ENCODE assay signal across 30 cellular contexts in genomic region chr5:159851053-159851452, GRCh38.
DNase-seq lines count a peak whose midpoint lies in the region; ATAC-seq and TF ChIP-seq lines count a peak whose summit lies in the region.
"Had no signal": no experiment of that assay in that cellular context is flagged by ENCODE, and none has a peak within 500 bp of the region (broad histone marks: within the 10 kb centered on the region; RNA-seq: fewer than 3 reads in every experiment).

No MANE protein-coding gene starts in this region.

- H2BK15ac ChIP-seq in H9 (ENCODE audit: low read depth, low read length) = no peak overlapping the region

- no peak overlapping the region for H3K4me3 Mint-ChIP-seq in H9
- H3K4me3 Mint-ChIP-seq: activated CD4-positive, alpha-beta memory T cell treated with anti-CD3 and anti-CD28 coated beads for 36 hours; activated naive CD8-positive, alpha-beta T cell treated with anti-CD3 and anti-CD28 coated beads, Interleukin-2, amount 10 ng/mL, durations not matched to agents 7 days and 5 days; immature natural killer cell; natural killer cell treated with Interleukin-12 subunit alpha and Interleukin-12 subunit beta and Interleukin-15 and Interleukin-18, amount 100 ng/mL, for 72 hours had no signal

- H4K8ac ChIP-seq in H9 (replicated peaks; ENCODE audit: insufficient read length, low read depth, low read length) = no peak overlapping the region

- no peaks in the 10 kb centered on the region for H3K36me3 ChIP-seq in skeletal muscle satellite cell (ENCODE audit: insufficient read depth, low read length)
- H3K36me3 ChIP-seq: left ventricle myocardium inferior, SJCRH30, stomach, tibial artery had no signal

- no peaks in the 10 kb centered on the region for H4K20me1 ChIP-seq in H9 (ENCODE audit: control insufficient read depth, insufficient read depth, insufficient read length)

- no peak overlapping the region for H2BK120ac ChIP-seq in H9 (ENCODE audit: low read depth, low read length, poor library complexity, severe bottlenecking)

- H3K4me1 ChIP-seq in H9 (ENCODE audit: insufficient read depth, low read length) = no peaks in the 10 kb centered on the region
- peaks cover 46% of the 10 kb centered on the region for H3K4me1 ChIP-seq in skeletal muscle satellite cell (ENCODE audit: control insufficient read depth, insufficient read depth, low read length)
- H3K4me1 ChIP-seq: left ventricle myocardium inferior, SJCRH30, stomach had no signal

- no peak overlapping the region for H3K4me2 ChIP-seq in H9 (ENCODE audit: insufficient read depth, insufficient read length, low read length)
- peak overlapping the region; percentile 9 for H3K4me2 ChIP-seq in skeletal muscle satellite cell (ENCODE audit: low read length)
- H3K4me2 ChIP-seq: hepatocyte had no signal

- no CpG with 5 or more reads among the region's 8 CpGs for WGBS in H9 (ENCODE audit: extremely low coverage, insufficient read length, low lambda C conversion rate)

- H2BK5ac ChIP-seq in H9 (ENCODE audit: insufficient read length, low read length) = peak overlapping the region; percentile 33

- H3K18ac ChIP-seq in H9 (ENCODE audit: insufficient read length, low read depth, low read length) = no peak overlapping the region

- no peaks in the 10 kb centered on the region for H3K23me2 ChIP-seq in H9 (ENCODE audit: insufficient read length, low read depth, low read length, poor library complexity, severe bottlenecking)

- H2BK12ac ChIP-seq in H9 (ENCODE audit: insufficient read length, low read depth, low read length) = no peak overlapping the region

- no peaks in the 10 kb centered on the region for H3K79me2 ChIP-seq in H9 (ENCODE audit: insufficient read depth, low read length)
- H3K79me2 ChIP-seq: hepatocyte had no signal

- no peak overlapping the region for H2BK20ac ChIP-seq in H9 (ENCODE audit: low read depth, low read length, poor library complexity, severe bottlenecking)

- peaks cover 3% of the 10 kb centered on the region for H3K27me3 Mint-ChIP-seq in H9 (ENCODE audit: low read depth)

- H3K9ac ChIP-seq in H9 (ENCODE audit: extremely low read depth, insufficient read length, low read length) (no peak overlapping the region), skeletal muscle satellite cell (ENCODE audit: low read depth, low read length) (no peak overlapping the region)

- H3K23ac ChIP-seq in H9 (ENCODE audit: insufficient read length, low read depth, low read length) = no peak overlapping the region

- TF ChIP-seq CTCF in H9 (conservative IDR thresholded peaks at IDR 0.05) = no peak

- H3K9me3 ChIP-seq in H9 (ENCODE audit: control insufficient read depth, low read depth, low read length) (no peaks in the 10 kb centered on the region), skeletal muscle satellite cell (replicated peaks; ENCODE audit: low read length) (no peaks in the 10 kb centered on the region)
- H3K9me3 ChIP-seq: left ventricle myocardium inferior, SJCRH30, stomach, tibial artery had no signal

- no peak overlapping the region for H4K5ac ChIP-seq in H9 (ENCODE audit: insufficient read length, low read depth, low read length)

- no peak overlapping the region for H3K4me3 ChIP-seq in skeletal muscle satellite cell (ENCODE audit: low read length)
- H3K4me3 ChIP-seq: hepatocyte, left ventricle myocardium inferior, SJCRH30, stomach, tibial artery had no signal

- DNase-seq in H9 (no peak), RKO (ENCODE audit: low spot score) (peak; percentile 74), epithelial cell of prostate (ENCODE audit: low read depth, low spot score) (peak; percentile 14), NCI-H526 (lab: John Stamatoyannopoulos, UW) (no peak), mesenteric fat pad (ENCODE audit: low spot score) (no peak)
- DNase-seq: activated CD4-positive, alpha-beta memory T cell treated with anti-CD3 and anti-CD28 coated beads for 36 hours; activated CD8-positive, alpha-beta memory T cell treated with anti-CD3 and anti-CD28 coated beads, Interleukin-2, amount 50 U/mL, for 48 hours; activated naive CD8-positive, alpha-beta T cell treated with anti-CD3 and anti-CD28 coated beads, Interleukin-2, amount 10 ng/mL, durations not matched to agents 7 days and 5 days; AML-193; CD8-positive, alpha-beta memory T cell; DMS153; GF-D8; GOT3; immature natural killer cell; left ventricle myocardium inferior; NCI-H1105 treated with DMSO at 0.1 percent for 48 hours; NCI-H2029 treated with DMSO at 0.1 percent for 48 hours; NCI-H226; NCI-H774; SJCRH30; stomach; T-helper 1 cell; tibial artery had no signal

- H3K36me3 Mint-ChIP-seq in H9 (ENCODE audit: insufficient read depth in 1 of 3, low read depth in 3 of 3) = no peaks in the 10 kb centered on the region
- H3K36me3 Mint-ChIP-seq: activated CD4-positive, alpha-beta memory T cell treated with anti-CD3 and anti-CD28 coated beads for 36 hours; activated naive CD8-positive, alpha-beta T cell treated with anti-CD3 and anti-CD28 coated beads, Interleukin-2, amount 10 ng/mL, durations not matched to agents 7 days and 5 days; immature natural killer cell; natural killer cell treated with Interleukin-12 subunit alpha and Interleukin-12 subunit beta and Interleukin-15 and Interleukin-18, amount 100 ng/mL, for 72 hours had no signal

- H3K4me1 Mint-ChIP-seq in H9 = peaks cover 0 to 7% of the 10 kb centered on the region in 2 experiments; a peak in 2 of 4 replicates
- H3K4me1 Mint-ChIP-seq: activated naive CD8-positive, alpha-beta T cell treated with anti-CD3 and anti-CD28 coated beads, Interleukin-2, amount 10 ng/mL, durations not matched to agents 7 days and 5 days; CD8-positive, alpha-beta memory T cell; immature natural killer cell had no signal

- H2AK5ac ChIP-seq in H9 (ENCODE audit: insufficient read length, low read length) = no peak overlapping the region

- H3K56ac ChIP-seq in H9 (ENCODE audit: insufficient read length, low read depth, low read length) = no peak overlapping the region

- H3K9me3 Mint-ChIP-seq in H9 = peaks cover 6 to 8% of the 10 kb centered on the region in 2 experiments; a peak in 2 of 5 replicates
- H3K9me3 Mint-ChIP-seq: activated CD4-positive, alpha-beta memory T cell treated with anti-CD3 and anti-CD28 coated beads for 36 hours; activated T-helper 2 cell treated with anti-CD3 and anti-CD28 coated beads, Interferon-gamma antibody, Interleukin-2, Interleukin-4, amounts not matched to agents 10 μg/mL and 5 μg/mL and 100 μg/mL, durations not matched to agents 14 hours and 24 hours and 36 hours had no signal

- no peak overlapping the region for H3K4ac ChIP-seq in H9 (ENCODE audit: low read depth, low read length)

- no peaks in the 10 kb centered on the region for H3K79me1 ChIP-seq in H9 (ENCODE audit: insufficient read depth, low read depth, low read length, poor library complexity, severe bottlenecking)

- H3K27me3 ChIP-seq in H9 (ENCODE audit: insufficient read depth, low read length) (no peaks in the 10 kb centered on the region), skeletal muscle satellite cell (ENCODE audit: control insufficient read depth, insufficient read depth, low read length) (no peaks in the 10 kb centered on the region)
- H3K27me3 ChIP-seq: hepatocyte, SJCRH30, stomach, tibial artery had no signal

- H4K91ac ChIP-seq in H9 (ENCODE audit: insufficient read length, low read depth, low read length) = no peak overlapping the region

- H3K27ac Mint-ChIP-seq in H9 = no peak overlapping the region
- H3K27ac Mint-ChIP-seq: activated CD4-positive, alpha-beta memory T cell treated with anti-CD3 and anti-CD28 coated beads for 36 hours; activated naive CD8-positive, alpha-beta T cell treated with anti-CD3 and anti-CD28 coated beads, Interleukin-2, amount 10 ng/mL, durations not matched to agents 7 days and 5 days; activated T-helper 2 cell treated with anti-CD3 and anti-CD28 coated beads, Interferon-gamma antibody, Interleukin-2, Interleukin-4, amounts not matched to agents 10 μg/mL and 5 μg/mL and 100 μg/mL, durations not matched to agents 14 hours and 24 hours and 36 hours; immature natural killer cell; natural killer cell treated with Interleukin-12 subunit alpha and Interleukin-12 subunit beta and Interleukin-15 and Interleukin-18, amount 100 ng/mL, for 72 hours had no signal

- no peak overlapping the region for H3K27ac ChIP-seq in H9 (ENCODE audit: insufficient read length, low read depth, low read length)
- H3K27ac ChIP-seq in epithelial cell of prostate = peak overlapping the region; percentile 73
- H3K27ac ChIP-seq: hepatocyte, left ventricle myocardium inferior, SJCRH30, stomach, tibial artery had no signal

- H3K14ac ChIP-seq in H9 (ENCODE audit: insufficient read depth, low read length) = no peak overlapping the region

- ATAC-seq in HG03571 (IDR thresholded peaks at IDR 0.05; ENCODE audit: unreplicated experiment) = no peak
- ATAC-seq: activated CD4-positive, CD25-positive, alpha-beta regulatory T cell treated with anti-CD3 and anti-CD28 coated beads, Interleukin-2, amount 50 U/mL, for 24 hours; esophagus mucosa; natural killer cell treated with Interleukin-12 subunit alpha and Interleukin-12 subunit beta and Interleukin-15 and Interleukin-18, amount 100 ng/mL, for 72 hours had no signal

- no peak overlapping the region for H2AFZ ChIP-seq in H9 (ENCODE audit: low read length)
- H2AFZ ChIP-seq: hepatocyte had no signal

- H3T11ph ChIP-seq in H9 (ENCODE audit: low read length) = no peak overlapping the region

Comparison
In these comparisons a context has a peak if more than half of its experiments do, and no peak if none do; other contexts are left out.
1. DNase-seq: peak in RKO (single experiment) and epithelial cell of prostate (single experiment); none in H9 (single experiment), NCI-H526 (0 of 2) and mesenteric fat pad (single experiment).